8 cellular contexts compared by ENCODE assay signal in genomic region chr6:68572525-68572924, GRCh38.
DNase-seq lines count a peak whose midpoint lies in the region; ATAC-seq and TF ChIP-seq lines count a peak whose summit lies in the region.

No MANE protein-coding gene starts in this region.

- H3K4me1 Mint-ChIP-seq in immature natural killer cell, result no peaks in the 10 kb centered on the region

- H3K36me3 Mint-ChIP-seq in immature natural killer cell, result no peaks in the 10 kb centered on the region

- no peak overlapping the region for H3K4me3 Mint-ChIP-seq in immature natural killer cell

- H3K27me3 ChIP-seq in HL-60 (ENCODE audit: insufficient read depth, poor library complexity, severe bottlenecking) (no peaks in the 10 kb centered on the region), right atrium auricular region (no peaks in the 10 kb centered on the region)

- ATAC-seq in GM21526 (IDR thresholded peaks at IDR 0.05; ENCODE audit: low FRiP score, unreplicated experiment), result peak; percentile 87

- H3K36me3 ChIP-seq in right atrium auricular region, result no peaks in the 10 kb centered on the region

- peak; percentile 0 to 54 for DNase-seq in NCI-H2081 (lab: John Stamatoyannopoulos, UW)
- no peak for DNase-seq in NCI-H2081 treated with DMSO at 0.1 percent for 48 hours (lab: John Stamatoyannopoulos, UW)
- peak in 1 of 2 experiments; percentile 28 for DNase-seq in HL-60 (ENCODE audit: low read depth in 1 of 2, low spot score in 1 of 2)
- peak; percentile 14 for DNase-seq in OCI-M2 (lab: John Stamatoyannopoulos, UW; ENCODE audit: unreplicated experiment)
- no peak for DNase-seq in fibroblast of the aortic adventitia (ENCODE audit: low read depth)
- no peak for DNase-seq in immature natural killer cell
- no peak for DNase-seq in right atrium auricular region (ENCODE audit: low spot score)

- H3K27ac ChIP-seq in HL-60 (replicated peaks), result no peak overlapping the region
- no peak overlapping the region for H3K27ac ChIP-seq in right atrium auricular region

- H3K27ac Mint-ChIP-seq in immature natural killer cell, result no peak overlapping the region

- peaks cover 16 to 68% (median 25%) of the 10 kb centered on the region in 6 donors for H3K9me3 Mint-ChIP-seq in immature natural killer cell

- peaks cover 0 to 1% (median 0%) of the 10 kb centered on the region in 3 donors for H3K27me3 Mint-ChIP-seq in immature natural killer cell (ENCODE audit: low read depth in 3 of 3)

- H3K4me1 ChIP-seq in right atrium auricular region, result no peaks in the 10 kb centered on the region

- no peaks in the 10 kb centered on the region for H3K9me3 ChIP-seq in right atrium auricular region

- no peak overlapping the region for H3K4me3 ChIP-seq in HL-60 (replicated peaks; ENCODE audit: insufficient read depth, low read length)
- H3K4me3 ChIP-seq in fibroblast of the aortic adventitia (ENCODE audit: low read depth, low read length), result no peak overlapping the region
- H3K4me3 ChIP-seq in right atrium auricular region, result no peak overlapping the region

- TF ChIP-seq CTCF in HL-60 (IDR thresholded peaks at IDR 0.05; ENCODE audit: insufficient read depth, low read length) (peak; percentile 55), fibroblast of the aortic adventitia (IDR thresholded peaks at IDR 0.05; ENCODE audit: insufficient read depth, low read length) (peak; percentile 14), right atrium auricular region (IDR thresholded peaks at IDR 0.05) (no peak)

Comparison
In these comparisons a context has a peak if more than half of its experiments do, and no peak if none do; other contexts are left out.
1. DNase-seq: peak in NCI-H2081 (2 of 2) and OCI-M2 (single experiment); none in NCI-H2081 treated with DMSO at 0.1 percent for 48 hours (single experiment), fibroblast of the aortic adventitia (single experiment), immature natural killer cell (0 of 3) and right atrium auricular region (single experiment).
2. CTCF ChIP-seq: peak in HL-60 (single experiment) and fibroblast of the aortic adventitia (single experiment); none in right atrium auricular region (0 of 2).